In genomic region chr1:65066379-65066765, GRCh38 we compare ENCODE assay signal across 8 cellular contexts.
DNase-seq lines count a peak whose midpoint lies in the region; ATAC-seq and TF ChIP-seq lines count a peak whose summit lies in the region.

No MANE protein-coding gene starts in this region.

- no peaks in the 10 kb centered on the region for H3K79me2 ChIP-seq in HCT116 (ENCODE audit: insufficient read depth, low read length)

- WGBS in right cardiac atrium: under 1% methylated on average over 34 of the region's 34 CpGs
- WGBS in spleen, 5 donors: 0 to 2% (median 1%) methylated on average over 31 to 34 of the region's 34 CpGs

- peak overlapping the region; percentile 83 for H3K4me3 Mint-ChIP-seq in activated CD8-positive, alpha-beta T cell treated with anti-CD3 and anti-CD28 coated beads for 36 hours

- H3K27me3 ChIP-seq in HCT116 (ENCODE audit: insufficient read depth, low read length) (no peaks in the 10 kb centered on the region), right cardiac atrium (ENCODE audit: control insufficient read depth, insufficient read depth) (no peaks in the 10 kb centered on the region), spleen (replicated peaks in 1 of 7) (no peaks in the 10 kb centered on the region)

- peak overlapping the region; percentile 84 for H3K4me2 ChIP-seq in HCT116 (ENCODE audit: low read length)

- DNase-seq in AG09309 (ENCODE audit: low read depth) (no peak), HCT116 (ENCODE audit: low read depth, low spot score) (no peak), right cardiac atrium (no peak), spleen (no peak), sciatic nerve (ENCODE audit: low spot score) (no peak), epidermal melanocyte (ENCODE audit: insufficient read length, low spot score) (no peak), H4 (ENCODE audit: low spot score) (no peak)
- DNase-seq in activated CD8-positive, alpha-beta T cell treated with anti-CD3 and anti-CD28 coated beads for 36 hours: no peak

- H3K27me3 Mint-ChIP-seq in activated CD8-positive, alpha-beta T cell treated with anti-CD3 and anti-CD28 coated beads for 36 hours: no peaks in the 10 kb centered on the region

- H4K20me1 ChIP-seq in HCT116 (ENCODE audit: insufficient read depth): no peaks in the 10 kb centered on the region

- H3K4me3 ChIP-seq in AG09309 (ENCODE audit: control insufficient read depth, low read depth, low read length) (peak overlapping the region; percentile 90), HCT116 (replicated peaks in 1 of 2; ENCODE audit: low read depth in 1 of 2, low read length in 2 of 2) (peak overlapping the region; percentile 68 to 76), right cardiac atrium (ENCODE audit: low read length) (peak overlapping the region; percentile 88), spleen (peak overlapping the region; percentile 66 to 90 (median 74))

- ATAC-seq in HCT116 (peak; percentile 39), right cardiac atrium (no peak), sciatic nerve (no peak)
- ATAC-seq in activated CD8-positive, alpha-beta T cell treated with anti-CD3 and anti-CD28 coated beads for 36 hours: no peak

- intact Hi-C loops in HCT116 (cut with micrococcal nuclease) (loop anchor here (10.0 kb wide), 3 partner anchors 78 to 1178 kb away; partner anchors contain the start of genes AK4, LEPR and LEPROT), right cardiac atrium (cut with DNase I) (loop anchor here in 3 of 4 donors (5.0 to 10.0 kb wide), 2 partner anchors 138 to 141 kb away; no protein-coding TSS in a partner anchor), spleen (cut with DNase I; ENCODE audit: low total_unique reads) (no loop called here), sciatic nerve (cut with DNase I) (loop anchor here (5.0 to 10.0 kb wide), 2 partner anchors 102 to 141 kb away; partner anchors contain the start of gene JAK1)
- intact Hi-C loops in activated CD8-positive, alpha-beta T cell treated with anti-CD3 and anti-CD28 coated beads for 36 hours (cut with micrococcal nuclease): loop anchor here (5.0 kb wide), 3 partner anchors 64 to 621 kb away; partner anchors contain the start of gene JAK1

- H3K27ac Mint-ChIP-seq in activated CD8-positive, alpha-beta T cell treated with anti-CD3 and anti-CD28 coated beads for 36 hours: peak overlapping the region; percentile 84

- H3K36me3 ChIP-seq in HCT116 (ENCODE audit: control insufficient read depth in 1 of 2, insufficient read depth in 2 of 2, low read length in 2 of 2) (no peaks in the 10 kb centered on the region), spleen (no peaks in the 10 kb centered on the region)

- H3K4me1 ChIP-seq in HCT116 (ENCODE audit: control insufficient read depth in 1 of 2, insufficient read depth in 2 of 2, low read length in 2 of 2): peaks cover 10 to 23% of the 10 kb centered on the region in 2 experiments; a peak in 3 of 4 replicates
- no peaks in the 10 kb centered on the region for H3K4me1 ChIP-seq in right cardiac atrium (ENCODE audit: control insufficient read depth, insufficient read depth, low read length)
- H3K4me1 ChIP-seq in spleen: peaks cover 21 to 71% (median 53%) of the 10 kb centered on the region in 6 donors

- H3K36me3 Mint-ChIP-seq in activated CD8-positive, alpha-beta T cell treated with anti-CD3 and anti-CD28 coated beads for 36 hours (ENCODE audit: low read depth): no peaks in the 10 kb centered on the region

- H3K9me3 Mint-ChIP-seq in activated CD8-positive, alpha-beta T cell treated with anti-CD3 and anti-CD28 coated beads for 36 hours: no peaks in the 10 kb centered on the region

- TF ChIP-seq RAD21 in HCT116 (IDR thresholded peaks at IDR 0.05; ENCODE audit: low read depth): no peak

- no TSS peak for BruUV-seq in HCT116 (replicated peaks; lab: Mats Ljungman, UMichigan)

- H3K27ac ChIP-seq in HCT116 (ENCODE audit: low read depth, low read length) (peak overlapping the region; percentile 94), right cardiac atrium (ENCODE audit: low read length) (peak overlapping the region; percentile 97), spleen (peak overlapping the region; percentile 98 to 100 (median 100))

- POLR2A ChIA-PET in HCT116 (lab: Charles Lee): no interaction called here
- POLR2A ChIA-PET in activated CD8-positive, alpha-beta T cell treated with anti-CD3 and anti-CD28 coated beads for 36 hours (lab: Charles Lee): interaction anchor here (1.1 to 1.8 kb wide), 2 partner anchors 64 to 143 kb away, joined by 3 to 7 read pairs; no protein-coding TSS in a partner anchor

- H3K9ac ChIP-seq in HCT116 (ENCODE audit: low read length): peak overlapping the region; percentile 79

- no peak for TF ChIP-seq CTCF in AG09309 (IDR thresholded peaks at IDR 0.05; ENCODE audit: control insufficient read depth, insufficient read depth, low read depth, low read length, missing control alignments)
- no peak for TF ChIP-seq CTCF in HCT116 (IDR thresholded peaks at IDR 0.05 in 2 of 3, conservative IDR thresholded peaks at IDR 0.05 in 1 of 3; ENCODE audit: borderline replicate concordance in 1 of 3, insufficient read depth in 1 of 3, low read depth in 2 of 3, low read length in 2 of 3)
- no peak for TF ChIP-seq CTCF in activated CD8-positive, alpha-beta T cell treated with anti-CD3 and anti-CD28 coated beads for 36 hours (IDR thresholded peaks at IDR 0.05)
- no peak for TF ChIP-seq CTCF in spleen (IDR thresholded peaks at IDR 0.05 in 8 of 11, conservative IDR thresholded peaks at IDR 0.05 in 3 of 11)

- RAD21 ChIA-PET in HCT116 (lab: Charles Lee; ENCODE audit: low non-redundant PET in 1 of 2, low total read pairs in 2 of 2, uncharacterized antibody in 2 of 2, unreplicated experiment in 2 of 2): interaction anchor here in 1 of 2 experiments (0.6 kb wide), 1 partner anchor 1309 kb away, joined by 3 read pairs; no protein-coding TSS in a partner anchor

- CTCF ChIA-PET in HCT116 (lab: Charles Lee): interaction anchor here (1.7 to 4.7 kb wide), 3 partner anchors 8 to 621 kb away, joined by 3 to 18 read pairs (median 11); no protein-coding TSS in a partner anchor
- CTCF ChIA-PET in activated CD8-positive, alpha-beta T cell treated with anti-CD3 and anti-CD28 coated beads for 36 hours (lab: Charles Lee): interaction anchor here (1.1 to 7.3 kb wide), 3 partner anchors 8 to 354 kb away, joined by 3 to 124 read pairs (median 3); partner anchors contain the start of genes LEPR and LEPROT

- H3K9me2 ChIP-seq in HCT116 (ENCODE audit: insufficient read depth): no peaks in the 10 kb centered on the region

- TF ChIP-seq POLR2A in HCT116 (IDR thresholded peaks at IDR 0.05; ENCODE audit: borderline replicate concordance, extremely low read depth, insufficient read depth, insufficient read length) (no peak), spleen (IDR thresholded peaks at IDR 0.05) (no peak)

- peaks cover 53% of the 10 kb centered on the region for H3K4me1 Mint-ChIP-seq in activated CD8-positive, alpha-beta T cell treated with anti-CD3 and anti-CD28 coated beads for 36 hours (ENCODE audit: low read depth)

- H3K9me3 ChIP-seq in HCT116 (ENCODE audit: control insufficient read depth in 1 of 2, insufficient read depth in 1 of 2, low read depth in 1 of 2, low read length in 2 of 2) (no peaks in the 10 kb centered on the region), right cardiac atrium (ENCODE audit: control insufficient read depth, low read length) (no peaks in the 10 kb centered on the region), spleen (no peaks in the 10 kb centered on the region)

- peak overlapping the region; percentile 79 for H2AFZ ChIP-seq in HCT116 (ENCODE audit: low read depth, low read length, poor library complexity, severe bottlenecking)

TF ChIP-seq in HCT116, 20 proteins besides CTCF, POLR2A, EP300 and RAD21:
- TF ChIP-seq, protein P1, sequence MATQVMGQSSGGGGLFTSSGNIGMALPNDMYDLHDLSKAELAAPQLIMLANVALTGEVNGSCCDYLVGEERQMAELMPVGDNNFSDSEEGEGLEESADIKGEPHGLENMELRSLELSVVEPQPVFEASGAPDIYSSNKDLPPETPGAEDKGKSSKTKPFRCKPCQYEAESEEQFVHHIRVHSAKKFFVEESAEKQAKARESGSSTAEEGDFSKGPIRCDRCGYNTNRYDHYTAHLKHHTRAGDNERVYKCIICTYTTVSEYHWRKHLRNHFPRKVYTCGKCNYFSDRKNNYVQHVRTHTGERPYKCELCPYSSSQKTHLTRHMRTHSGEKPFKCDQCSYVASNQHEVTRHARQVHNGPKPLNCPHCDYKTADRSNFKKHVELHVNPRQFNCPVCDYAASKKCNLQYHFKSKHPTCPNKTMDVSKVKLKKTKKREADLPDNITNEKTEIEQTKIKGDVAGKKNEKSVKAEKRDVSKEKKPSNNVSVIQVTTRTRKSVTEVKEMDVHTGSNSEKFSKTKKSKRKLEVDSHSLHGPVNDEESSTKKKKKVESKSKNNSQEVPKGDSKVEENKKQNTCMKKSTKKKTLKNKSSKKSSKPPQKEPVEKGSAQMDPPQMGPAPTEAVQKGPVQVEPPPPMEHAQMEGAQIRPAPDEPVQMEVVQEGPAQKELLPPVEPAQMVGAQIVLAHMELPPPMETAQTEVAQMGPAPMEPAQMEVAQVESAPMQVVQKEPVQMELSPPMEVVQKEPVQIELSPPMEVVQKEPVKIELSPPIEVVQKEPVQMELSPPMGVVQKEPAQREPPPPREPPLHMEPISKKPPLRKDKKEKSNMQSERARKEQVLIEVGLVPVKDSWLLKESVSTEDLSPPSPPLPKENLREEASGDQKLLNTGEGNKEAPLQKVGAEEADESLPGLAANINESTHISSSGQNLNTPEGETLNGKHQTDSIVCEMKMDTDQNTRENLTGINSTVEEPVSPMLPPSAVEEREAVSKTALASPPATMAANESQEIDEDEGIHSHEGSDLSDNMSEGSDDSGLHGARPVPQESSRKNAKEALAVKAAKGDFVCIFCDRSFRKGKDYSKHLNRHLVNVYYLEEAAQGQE (IDR thresholded peaks at IDR 0.05; ENCODE audit: low read depth): no peak
- TF ChIP-seq, protein P2, sequence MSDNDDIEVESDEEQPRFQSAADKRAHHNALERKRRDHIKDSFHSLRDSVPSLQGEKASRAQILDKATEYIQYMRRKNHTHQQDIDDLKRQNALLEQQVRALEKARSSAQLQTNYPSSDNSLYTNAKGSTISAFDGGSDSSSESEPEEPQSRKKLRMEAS (IDR thresholded peaks at IDR 0.05): peak; percentile 70
TF ChIP-seq in HCT116: peak in this region for 1.
